11 cellular contexts compared by ENCODE assay signal in the genomic region with DNA sequence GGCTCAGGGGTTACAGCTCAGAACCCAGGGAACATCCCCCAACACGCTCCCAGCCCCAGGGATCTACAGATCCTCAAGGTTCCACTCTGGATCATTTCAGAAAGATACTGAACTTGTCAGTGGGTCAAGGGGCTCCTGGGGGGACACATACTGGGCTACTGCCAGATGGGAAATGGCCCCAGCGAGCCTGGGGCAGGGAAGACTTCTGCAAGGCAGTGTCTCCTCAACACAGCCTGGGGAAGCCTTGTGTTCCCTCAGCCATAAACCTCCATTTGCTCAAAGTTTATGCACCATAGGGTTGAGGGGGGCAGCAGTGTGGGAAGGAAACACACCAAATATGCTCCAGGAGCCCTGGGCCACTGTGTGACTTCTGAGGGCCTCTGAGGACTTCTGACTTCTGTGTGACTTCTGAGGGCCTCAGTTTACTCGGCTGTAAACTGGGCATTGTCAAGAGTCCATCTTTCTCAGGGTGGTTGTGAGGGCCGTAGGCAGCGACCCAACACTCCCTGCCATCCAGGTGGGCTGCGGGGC. TPM values are rescaled to one million over a fixed set of nuclear protein-coding genes. Genes with fewer than 3 reads are reported as not detected.
DNase-seq lines count a peak whose midpoint lies in the region; TF ChIP-seq lines count a peak whose summit lies in the region.
"Had no signal": no experiment of that assay in that cellular context is flagged by ENCODE, and none has a peak within 500 bp of the region (broad histone marks: within the 10 kb centered on the region; RNA-seq: fewer than 3 reads in every experiment).

No MANE protein-coding gene starts in this region.

- peak overlapping the region; percentile 96 for H3K4me2 ChIP-seq in KMS-11
- H3K4me2 ChIP-seq in osteoblast (ENCODE audit: insufficient read depth, low read length) = no peak overlapping the region

- intact Hi-C loops in colonic mucosa (cut with DNase I) = no loop called here

- peaks cover 69% of the 10 kb centered on the region for H3K4me1 ChIP-seq in CD8-positive, alpha-beta memory T cell (ENCODE audit: insufficient read depth, low read length)
- H3K4me1 ChIP-seq in KMS-11 (ENCODE audit: low read depth, poor library complexity, severe bottlenecking) = peaks cover 65% of the 10 kb centered on the region
- H3K4me1 ChIP-seq in colonic mucosa = no peaks in the 10 kb centered on the region
- H3K4me1 ChIP-seq in osteoblast (ENCODE audit: insufficient read depth, low read length) = peaks cover 39% of the 10 kb centered on the region
- H3K4me1 ChIP-seq: uterus had no signal

- POLR2A ChIA-PET in CD8-positive, alpha-beta memory T cell (lab: Charles Lee) = interaction anchor here (1.9 to 5.4 kb wide), 2 partner anchors 20 to 55 kb away, joined by 4 to 26 read pairs; no protein-coding TSS in a partner anchor

- no peak overlapping the region for H2AFZ ChIP-seq in KMS-11 (ENCODE audit: low read depth)
- no peak overlapping the region for H2AFZ ChIP-seq in osteoblast (ENCODE audit: low read length)

- H3K27ac Mint-ChIP-seq in CD8-positive, alpha-beta memory T cell = peak overlapping the region; percentile 94 to 100 (median 99)

- peaks cover 0 to 6% (median 3%) of the 10 kb centered on the region in 3 donors for H3K36me3 Mint-ChIP-seq in CD8-positive, alpha-beta memory T cell

- no peaks in the 10 kb centered on the region for H3K27me3 Mint-ChIP-seq in CD8-positive, alpha-beta memory T cell

- H3K9me3 ChIP-seq in CD8-positive, alpha-beta memory T cell (ENCODE audit: low read length) = no peaks in the 10 kb centered on the region
- H3K9me3 ChIP-seq in colonic mucosa (no peaks in the 10 kb centered on the region), osteoblast (ENCODE audit: low read depth, low read length) (no peaks in the 10 kb centered on the region)
- H3K9me3 ChIP-seq: uterus had no signal

- TF ChIP-seq CTCF in KMS-11 (conservative IDR thresholded peaks at IDR 0.05; ENCODE audit: low read depth, low read length) = no peak
- no peak for TF ChIP-seq CTCF in colonic mucosa (IDR thresholded peaks at IDR 0.05)
- no peak for TF ChIP-seq CTCF in osteoblast (IDR thresholded peaks at IDR 0.05; ENCODE audit: extremely low read depth, low read depth, low read length)

- no peaks in the 10 kb centered on the region for H3K9me3 Mint-ChIP-seq in CD8-positive, alpha-beta memory T cell

- peak in 1 of 5 donors; percentile 30 for DNase-seq in CD8-positive, alpha-beta memory T cell
- no peak for DNase-seq in colonic mucosa
- DNase-seq in osteoblast (ENCODE audit: insufficient read length, low spot score, missing footprints) = peak; percentile 31
- no peak for DNase-seq in SW480 (ENCODE audit: low spot score)
- no peak for DNase-seq in caudate nucleus (lab: John Stamatoyannopoulos, UW)
- no peak for DNase-seq in NCI-H82 treated with DMSO at 0.1 percent for 48 hours (lab: John Stamatoyannopoulos, UW; ENCODE audit: unreplicated experiment)
- no peak for DNase-seq in NCI-H2196 treated with DMSO at 0.1 percent for 48 hours (lab: John Stamatoyannopoulos, UW; ENCODE audit: unreplicated experiment)
- DNase-seq: NCI-H1436, PC-3, uterus had no signal

- H4K20me1 ChIP-seq in KMS-11 (ENCODE audit: insufficient read depth) (no peaks in the 10 kb centered on the region), osteoblast (ENCODE audit: insufficient read depth, low read length) (no peaks in the 10 kb centered on the region)

- peak overlapping the region; percentile 63 for H3K4me3 ChIP-seq in CD8-positive, alpha-beta memory T cell (ENCODE audit: low read length)
- H3K4me3 ChIP-seq in KMS-11 (IDR thresholded peaks at IDR 0.05; ENCODE audit: insufficient read depth, low read depth, low read length) (no peak overlapping the region), colonic mucosa (peak overlapping the region; percentile 14), osteoblast (ENCODE audit: insufficient read depth, low read length) (no peak overlapping the region)
- H3K4me3 ChIP-seq: uterus had no signal

- H3K9ac ChIP-seq in KMS-11 = peak overlapping the region; percentile 77; the same call in 1 of the 2 replicates
- peak overlapping the region; percentile 47 to 73 for H3K9ac ChIP-seq in colonic mucosa (ENCODE audit: low read depth in 2 of 2, low read length in 2 of 2)

- peak overlapping the region; percentile 95 for H3K27ac ChIP-seq in CD8-positive, alpha-beta memory T cell (ENCODE audit: low read depth, low read length)
- H3K27ac ChIP-seq in KMS-11 (peak overlapping the region; percentile 94), colonic mucosa (peak overlapping the region; percentile 81), osteoblast (ENCODE audit: low read depth, low read length) (no peak overlapping the region), caudate nucleus (ENCODE audit: low read depth, low read length) (no peak overlapping the region)
- H3K27ac ChIP-seq: uterus had no signal

- no peaks in the 10 kb centered on the region for H3K36me3 ChIP-seq in CD8-positive, alpha-beta memory T cell (ENCODE audit: insufficient read depth, low read length)
- H3K36me3 ChIP-seq in KMS-11 (ENCODE audit: insufficient read depth) (no peaks in the 10 kb centered on the region), colonic mucosa (no peaks in the 10 kb centered on the region), osteoblast (ENCODE audit: insufficient read depth, low read length) (no peaks in the 10 kb centered on the region)
- H3K36me3 ChIP-seq: uterus had no signal

- CTCF ChIA-PET in CD8-positive, alpha-beta memory T cell (lab: Charles Lee) = interaction anchor here (1.0 to 13.0 kb wide), 4 partner anchors 18 to 405 kb away, joined by 3 to 134 read pairs (median 3); no protein-coding TSS in a partner anchor

- H3K4me1 Mint-ChIP-seq in CD8-positive, alpha-beta memory T cell = peaks cover 62 to 81% (median 63%) of the 10 kb centered on the region in 3 donors

- peaks cover 60% of the 10 kb centered on the region for H3K79me2 ChIP-seq in KMS-11 (ENCODE audit: insufficient read depth, low read depth)
- H3K79me2 ChIP-seq in osteoblast (ENCODE audit: insufficient read depth, low read length) = no peaks in the 10 kb centered on the region

- no peaks in the 10 kb centered on the region for H3K27me3 ChIP-seq in CD8-positive, alpha-beta memory T cell (ENCODE audit: insufficient read depth, low read length, poor library complexity, severe bottlenecking)
- no peaks in the 10 kb centered on the region for H3K27me3 ChIP-seq in KMS-11 (ENCODE audit: insufficient read depth, low read depth)
- no peaks in the 10 kb centered on the region for H3K27me3 ChIP-seq in colonic mucosa
- no peaks in the 10 kb centered on the region for H3K27me3 ChIP-seq in osteoblast (ENCODE audit: insufficient read depth, low read length)
- H3K27me3 ChIP-seq: uterus had no signal

- peak overlapping the region; percentile 84 to 96 (median 86) for H3K4me3 Mint-ChIP-seq in CD8-positive, alpha-beta memory T cell

RNA-seq across cellular contexts. Expression of a gene that starts 58.4 kb away (rescaled TPM):
- total RNA-seq in CD8-positive, alpha-beta memory T cell = 10 to 100 TPM; 18.5 to 19.8 TPM
- polyA plus RNA-seq in CD8-positive, alpha-beta memory T cell = 33.7 TPM
- 10 to 100 TPM; 14.8 to 19.2 TPM for total RNA-seq in colonic mucosa
- 22.1 and 28.3 TPM in 2 replicates for total RNA-seq in osteoblast

Comparison
In these comparisons a context has a peak if more than half of its experiments do, and no peak if none do; other contexts are left out.
1. H3K27ac ChIP-seq: peak in CD8-positive, alpha-beta memory T cell (single experiment), KMS-11 (single experiment) and colonic mucosa (single experiment); none in osteoblast (single experiment) and caudate nucleus (single experiment).
2. H3K4me3 ChIP-seq: peak in CD8-positive, alpha-beta memory T cell (single experiment) and colonic mucosa (single experiment); none in KMS-11 (single experiment) and osteoblast (single experiment).